8 cellular contexts compared by ENCODE assay signal in the genomic region with DNA sequence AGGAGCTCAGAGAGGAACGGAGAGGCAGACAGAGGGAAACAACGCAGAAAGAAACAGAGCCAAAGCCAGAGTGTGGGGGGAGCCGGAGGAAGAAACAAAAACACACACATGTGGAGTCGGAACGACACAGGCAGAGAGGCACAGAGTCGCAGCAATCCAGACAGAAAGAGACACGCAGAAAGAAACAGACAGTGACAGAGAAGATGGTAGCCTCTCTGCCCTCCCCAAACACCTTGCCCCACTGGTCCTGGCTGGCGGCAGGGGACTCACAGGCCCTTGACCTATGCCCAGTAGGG. TPM values are rescaled to one million over a fixed set of nuclear protein-coding genes. Genes with fewer than 3 reads are reported as not detected.
DNase-seq lines count a peak whose midpoint lies in the region; ATAC-seq and TF ChIP-seq lines count a peak whose summit lies in the region.

No MANE protein-coding gene starts in this region.

- ATAC-seq in Right ventricle myocardium superior (ENCODE audit: poor library complexity) (no peak), Right ventricle myocardium inferior (no peak), upper lobe of left lung (ENCODE audit: low FRiP score in 2 of 2) (no peak), HG03432 (IDR thresholded peaks at IDR 0.05; ENCODE audit: unreplicated experiment) (no peak)
- ATAC-seq in stimulated activated memory B cell treated with anti-CD40 and anti-IgM and Interleukin-4, amounts not matched to agents 10 μg/mL and 1 μg/mL and 100 μg/mL, for 72 hours: no peak

- 66 to 74% methylated on average over 4 to 8 of the region's 8 CpGs for WGBS in upper lobe of left lung, 2 donors

- intact Hi-C loops in Right ventricle myocardium superior (cut with DNase I) (no loop called here), Right ventricle myocardium inferior (cut with DNase I) (loop anchor here (2.0 kb wide), 3 partner anchors 33 to 57 kb away; partner anchors contain the start of genes IP6K2 and SLC26A6)

- H3K4me3 ChIP-seq in upper lobe of left lung: peak overlapping the region in 3 of 4 donors; percentile 71 to 96 (median 91)

- H3K4me1 ChIP-seq in upper lobe of left lung: peaks cover 23 to 31% (median 26%) of the 10 kb centered on the region in 4 donors

- DNase-seq in Right ventricle myocardium superior (peak; percentile 36), Right ventricle myocardium inferior (ENCODE audit: missing footprints) (no peak), upper lobe of left lung (no peak), 8988T (no peak)
- DNase-seq in activated naive CD8-positive, alpha-beta T cell treated with anti-CD3 and anti-CD28 coated beads for 36 hours: no peak

- H3K9me3 ChIP-seq in upper lobe of left lung: no peaks in the 10 kb centered on the region

- H3K27ac ChIP-seq in layer of hippocampus (ENCODE audit: low read depth, low read length) (peak overlapping the region; percentile 6), upper lobe of left lung (peak overlapping the region; percentile 7 to 88 (median 76))

- H3K36me3 Mint-ChIP-seq in activated naive CD8-positive, alpha-beta T cell treated with anti-CD3 and anti-CD28 coated beads for 36 hours: peaks cover 23% of the 10 kb centered on the region
- peaks cover 36% of the 10 kb centered on the region for H3K36me3 Mint-ChIP-seq in stimulated activated memory B cell treated with anti-CD40 and anti-IgM and Interleukin-4, amounts not matched to agents 10 μg/mL and 1 μg/mL and 100 μg/mL, for 72 hours

- H3K27me3 ChIP-seq in layer of hippocampus (ENCODE audit: control insufficient read depth, insufficient read depth, low read length): no peaks in the 10 kb centered on the region
- H3K27me3 ChIP-seq in upper lobe of left lung: no peaks in the 10 kb centered on the region

- peak overlapping the region; percentile 12 for H3K27ac Mint-ChIP-seq in activated naive CD8-positive, alpha-beta T cell treated with anti-CD3 and anti-CD28 coated beads for 36 hours
- no peak overlapping the region for H3K27ac Mint-ChIP-seq in stimulated activated memory B cell treated with anti-CD40 and anti-IgM and Interleukin-4, amounts not matched to agents 10 μg/mL and 1 μg/mL and 100 μg/mL, for 72 hours

- H3K4me3 Mint-ChIP-seq in activated naive CD8-positive, alpha-beta T cell treated with anti-CD3 and anti-CD28 coated beads for 36 hours: peak overlapping the region; percentile 93
- no peak overlapping the region for H3K4me3 Mint-ChIP-seq in stimulated activated memory B cell treated with anti-CD40 and anti-IgM and Interleukin-4, amounts not matched to agents 10 μg/mL and 1 μg/mL and 100 μg/mL, for 72 hours

- H3K36me3 ChIP-seq in upper lobe of left lung: peaks cover 27 to 51% (median 49%) of the 10 kb centered on the region in 4 donors

- no peak for TF ChIP-seq EP300 in upper lobe of left lung (IDR thresholded peaks at IDR 0.05)

- TF ChIP-seq CTCF in upper lobe of left lung (IDR thresholded peaks at IDR 0.05): no peak

- TF ChIP-seq POLR2A in upper lobe of left lung (IDR thresholded peaks at IDR 0.05): no peak

- H3K9me3 Mint-ChIP-seq in activated naive CD8-positive, alpha-beta T cell treated with anti-CD3 and anti-CD28 coated beads for 36 hours: no peaks in the 10 kb centered on the region
- H3K9me3 Mint-ChIP-seq in stimulated activated memory B cell treated with anti-CD40 and anti-IgM and Interleukin-4, amounts not matched to agents 10 μg/mL and 1 μg/mL and 100 μg/mL, for 72 hours: no peaks in the 10 kb centered on the region

- peaks cover 19% of the 10 kb centered on the region for H3K4me1 Mint-ChIP-seq in activated naive CD8-positive, alpha-beta T cell treated with anti-CD3 and anti-CD28 coated beads for 36 hours
- H3K4me1 Mint-ChIP-seq in stimulated activated memory B cell treated with anti-CD40 and anti-IgM and Interleukin-4, amounts not matched to agents 10 μg/mL and 1 μg/mL and 100 μg/mL, for 72 hours: peaks cover 46% of the 10 kb centered on the region

- no peaks in the 10 kb centered on the region for H3K27me3 Mint-ChIP-seq in activated naive CD8-positive, alpha-beta T cell treated with anti-CD3 and anti-CD28 coated beads for 36 hours
- no peaks in the 10 kb centered on the region for H3K27me3 Mint-ChIP-seq in stimulated activated memory B cell treated with anti-CD40 and anti-IgM and Interleukin-4, amounts not matched to agents 10 μg/mL and 1 μg/mL and 100 μg/mL, for 72 hours

RNA-seq across cellular contexts. Expression of gene NCKIPSD, which starts 1.7 kb away (rescaled TPM):
- total RNA-seq in Right ventricle myocardium superior: 13.3 TPM
- 15.4 TPM for total RNA-seq in Right ventricle myocardium inferior
- total RNA-seq in activated naive CD8-positive, alpha-beta T cell treated with anti-CD3 and anti-CD28 coated beads for 36 hours: 10 to 100 TPM; 43.8 to 43.9 TPM
- total RNA-seq in upper lobe of left lung: 10 to 100 TPM; 17.8 to 55.5 (median 21.8) TPM

RNA-seq across cellular contexts. Expression of gene CELSR3, which starts 21.3 kb away (rescaled TPM):
- total RNA-seq in Right ventricle myocardium superior (0.16 TPM), Right ventricle myocardium inferior (0.38 TPM), upper lobe of left lung (10 to 100 TPM in 1 of 6 donors, 1 to 10 TPM in 4, under 1 TPM in 1; 0.76 to 10.5 (median 1.5) TPM)
- 10 to 100 TPM; 18.2 to 18.6 TPM for total RNA-seq in activated naive CD8-positive, alpha-beta T cell treated with anti-CD3 and anti-CD28 coated beads for 36 hours

RNA-seq across cellular contexts. Expression of gene IP6K2, which starts 33.0 kb away (rescaled TPM):
- total RNA-seq in Right ventricle myocardium superior: 22.7 TPM
- 29.3 TPM for total RNA-seq in Right ventricle myocardium inferior
- total RNA-seq in activated naive CD8-positive, alpha-beta T cell treated with anti-CD3 and anti-CD28 coated beads for 36 hours: 10 to 100 TPM; 42.6 to 49.9 TPM
- 100 to 1,000 TPM in 1 of 6 donors, 10 to 100 TPM in 5; 53.3 to 106 (median 65.4) TPM for total RNA-seq in upper lobe of left lung

RNA-seq across cellular contexts. Expression of gene SLC26A6, which starts 48.7 kb away (rescaled TPM):
- total RNA-seq in Right ventricle myocardium superior (10.8 TPM), Right ventricle myocardium inferior (14.1 TPM), upper lobe of left lung (10 to 100 TPM; 10.5 to 66.0 (median 20.4) TPM)
- 10 to 100 TPM; 16.6 to 18.4 TPM for total RNA-seq in activated naive CD8-positive, alpha-beta T cell treated with anti-CD3 and anti-CD28 coated beads for 36 hours
